ENCODE assay signal across 15 cellular contexts in the genomic region with DNA sequence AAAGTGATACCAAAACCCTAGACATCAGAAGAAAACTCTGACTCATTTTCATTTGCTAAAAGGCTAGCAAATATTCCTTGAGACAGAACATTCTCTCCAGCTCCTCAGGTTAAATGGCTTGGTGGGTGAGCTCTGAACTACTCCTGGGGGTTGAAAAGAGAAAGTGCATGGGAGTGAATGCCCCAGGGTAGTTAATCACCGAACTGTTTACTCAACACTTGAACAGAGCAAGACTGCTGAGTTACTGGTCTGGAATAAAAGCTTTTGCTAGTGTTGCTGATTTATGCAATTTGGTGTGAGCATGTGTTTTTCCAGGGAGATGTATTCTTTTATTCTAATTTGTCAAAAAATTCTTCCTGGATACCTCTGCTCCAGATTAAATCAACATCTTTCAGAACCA.
A peak's percentile ranks its signal among the peaks of the same experiment; 100 is the strongest.
DNase-seq lines count a peak whose midpoint lies in the region; ATAC-seq and TF ChIP-seq lines count a peak whose summit lies in the region.
"Had no signal": no experiment of that assay in that cellular context is flagged by ENCODE, and none has a peak within 500 bp of the region (broad histone marks: within the 10 kb centered on the region; RNA-seq: fewer than 3 reads in every experiment).

No MANE protein-coding gene starts in this region.

- H3K9me3 Mint-ChIP-seq in type B pancreatic cell (peaks cover 4% of the 10 kb centered on the region), immature natural killer cell (peaks cover 11 to 38% (median 26%) of the 10 kb centered on the region in 6 donors)

- no peak overlapping the region for H3K27ac Mint-ChIP-seq in type B pancreatic cell
- no peak overlapping the region for H3K27ac Mint-ChIP-seq in immature natural killer cell
- H3K27ac Mint-ChIP-seq: activated naive CD4-positive, alpha-beta T cell treated with anti-CD3 and anti-CD28 coated beads, Interleukin-2, amount 50 U/mL, for 72 hours; T-helper 1 cell treated with Interleukin-12 subunit alpha and Interleukin-12 subunit beta and Interleukin-4 antibody, amounts not matched to agents 30 μg/mL and 1 μg/mL, for 36 hours had no signal

- no peaks in the 10 kb centered on the region for H3K9me3 ChIP-seq in upper lobe of right lung

- intact Hi-C loops in upper lobe of right lung (cut with DNase I): no loop called here

- H3K36me3 ChIP-seq in upper lobe of right lung: no peaks in the 10 kb centered on the region

- H3K27me3 Mint-ChIP-seq in type B pancreatic cell: no peaks in the 10 kb centered on the region
- no peaks in the 10 kb centered on the region for H3K27me3 Mint-ChIP-seq in immature natural killer cell (ENCODE audit: low read depth in 3 of 3)
- H3K27me3 Mint-ChIP-seq: naive B cell had no signal

- H3K4me3 ChIP-seq in upper lobe of right lung: no peak overlapping the region

- no peaks in the 10 kb centered on the region for H3K36me3 Mint-ChIP-seq in type B pancreatic cell
- H3K36me3 Mint-ChIP-seq in immature natural killer cell: peaks cover 0 to 4% (median 0%) of the 10 kb centered on the region in 3 donors
- H3K36me3 Mint-ChIP-seq: naive B cell had no signal

- no peak overlapping the region for H3K27ac ChIP-seq in foreskin keratinocyte
- H3K27ac ChIP-seq in upper lobe of right lung: no peak overlapping the region
- H3K27ac ChIP-seq in caudate nucleus (ENCODE audit: low read depth, low read length): no peak overlapping the region

- H3K4me1 ChIP-seq in foreskin keratinocyte: no peaks in the 10 kb centered on the region
- H3K4me1 ChIP-seq in upper lobe of right lung: no peaks in the 10 kb centered on the region

- TF ChIP-seq CTCF in foreskin keratinocyte (conservative IDR thresholded peaks at IDR 0.05): no peak
- peak; percentile 45 for TF ChIP-seq CTCF in type B pancreatic cell (conservative IDR thresholded peaks at IDR 0.05)
- no peak for TF ChIP-seq CTCF in upper lobe of right lung (IDR thresholded peaks at IDR 0.05)

- H3K27me3 ChIP-seq in foreskin keratinocyte (no peaks in the 10 kb centered on the region), upper lobe of right lung (no peaks in the 10 kb centered on the region)

- DNase-seq in SIG-M5 treated with dmso at 0.1 percent for 504 hours (lab: John Stamatoyannopoulos, UW; ENCODE audit: unreplicated experiment) (peak; percentile 23), SIG-M5 (lab: John Stamatoyannopoulos, UW) (no peak), NCI-H774 (lab: John Stamatoyannopoulos, UW) (peak; percentile 89), foreskin keratinocyte (peak; percentile 63 to 80), type B pancreatic cell (ENCODE audit: extremely low spot score, unreplicated experiment) (no peak), upper lobe of right lung (no peak), caudate nucleus (lab: John Stamatoyannopoulos, UW) (no peak), immature natural killer cell (no peak)
- DNase-seq: cortex of kidney, DND-41, KG1, naive B cell, small intestine had no signal

- H3K4me1 Mint-ChIP-seq in type B pancreatic cell (ENCODE audit: unreplicated experiment) (peaks cover 5% of the 10 kb centered on the region), immature natural killer cell (no peaks in the 10 kb centered on the region)
- H3K4me1 Mint-ChIP-seq: naive B cell had no signal

- ATAC-seq in foreskin keratinocyte (peak; percentile 91), upper lobe of right lung (no peak)
- ATAC-seq: activated naive CD4-positive, alpha-beta T cell treated with anti-CD3 and anti-CD28 coated beads, Interleukin-2, amount 50 U/mL, for 72 hours had no signal

- no peak overlapping the region for H3K4me3 Mint-ChIP-seq in type B pancreatic cell
- H3K4me3 Mint-ChIP-seq in immature natural killer cell: no peak overlapping the region
- H3K4me3 Mint-ChIP-seq: naive B cell; T-helper 1 cell treated with Interleukin-12 subunit alpha and Interleukin-12 subunit beta and Interleukin-4 antibody, amounts not matched to agents 30 μg/mL and 1 μg/mL, for 36 hours had no signal

Comparison
In these comparisons a context has a peak if more than half of its experiments do, and no peak if none do; other contexts are left out.
1. DNase-seq: peak in SIG-M5 treated with dmso at 0.1 percent for 504 hours (single experiment), NCI-H774 (single experiment) and foreskin keratinocyte (2 of 2); none in SIG-M5 (single experiment), type B pancreatic cell (single experiment), upper lobe of right lung (single experiment), caudate nucleus (0 of 61) and immature natural killer cell (0 of 3).